ENCODE assay signal across 1 cellular context in genomic region chr3:52339612-52340011, GRCh38.
A peak's percentile ranks its signal among the peaks of the same experiment; 100 is the strongest.
TF ChIP-seq lines count a peak whose summit lies in the region.

No MANE protein-coding gene starts in this region.

TF ChIP-seq in HepG2, 621 proteins besides CTCF, POLR2A, EP300 and RAD21 (continued from another document):
- TF ChIP-seq RERE (CRISPR knock-in tag; IDR thresholded peaks at IDR 0.05; ENCODE audit: low read depth) = no peak
- peak; percentile 64 for TF ChIP-seq MAX (IDR thresholded peaks at IDR 0.05)
- no peak for TF ChIP-seq ZMYM2 (CRISPR knock-in tag; IDR thresholded peaks at IDR 0.05)
- no peak for TF ChIP-seq KLF12 (CRISPR knock-in tag; IDR thresholded peaks at IDR 0.05; ENCODE audit: borderline replicate concordance)
- no peak for TF ChIP-seq SRY (CRISPR knock-in tag; IDR thresholded peaks at IDR 0.05)
- TF ChIP-seq SAP130 (CRISPR knock-in tag; IDR thresholded peaks at IDR 0.05; ENCODE audit: low read depth) = peak; percentile 31; the same call in 1 of the 2 replicates
- TF ChIP-seq FOXA3 (CRISPR knock-in tag; IDR thresholded peaks at IDR 0.05) = peak; percentile 59
- peak; percentile 69 for TF ChIP-seq FOXA1 (IDR thresholded peaks at IDR 0.05)
- peak; percentile 87 for TF ChIP-seq FOXA1 (CRISPR knock-in tag; IDR thresholded peaks at IDR 0.05)
- TF ChIP-seq ZNF597 (CRISPR knock-in tag; IDR thresholded peaks at IDR 0.05) = no peak
- peak; percentile 91; the same call in 1 of the 2 replicates for TF ChIP-seq FOXP1 (IDR thresholded peaks at IDR 0.05)
- TF ChIP-seq FOXP1 (CRISPR knock-in tag; IDR thresholded peaks at IDR 0.05) = peak; percentile 90
- no peak for TF ChIP-seq SP5 (CRISPR knock-in tag; IDR thresholded peaks at IDR 0.05; ENCODE audit: borderline replicate concordance, low read depth)
- TF ChIP-seq BHLHE40 (IDR thresholded peaks at IDR 0.05; ENCODE audit: low read length) = peak; percentile 96
- TF ChIP-seq ZNF776 (CRISPR knock-in tag; IDR thresholded peaks at IDR 0.05) = no peak
- 0 out of 2 replicates have a peak, but pooled peaks have one; percentile 36 for TF ChIP-seq SMAD3 (CRISPR knock-in tag; IDR thresholded peaks at IDR 0.05)
- TF ChIP-seq MLX (CRISPR knock-in tag; IDR thresholded peaks at IDR 0.05) = no peak
- TF ChIP-seq HNF1B (CRISPR knock-in tag; IDR thresholded peaks at IDR 0.05) = no peak
- no peak for TF ChIP-seq ZNF570 (CRISPR knock-in tag; IDR thresholded peaks at IDR 0.05; ENCODE audit: borderline replicate concordance)
- TF ChIP-seq FUBP1 (CRISPR knock-in tag; IDR thresholded peaks at IDR 0.05; ENCODE audit: borderline replicate concordance) = no peak
- 0 out of 2 replicates have a peak, but pooled peaks have one; percentile 29 for TF ChIP-seq MED1 (CRISPR knock-in tag; IDR thresholded peaks at IDR 0.05)
- TF ChIP-seq THYN1 (CRISPR knock-in tag; IDR thresholded peaks at IDR 0.05; ENCODE audit: borderline replicate concordance, low read depth) = 0 out of 2 replicates have a peak, but pooled peaks have one; percentile 29
- TF ChIP-seq KAT8 (CRISPR knock-in tag; IDR thresholded peaks at IDR 0.05) = peak; percentile 36; the same call in 1 of the 2 replicates
- TF ChIP-seq ISX (CRISPR knock-in tag; conservative IDR thresholded peaks at IDR 0.05) = no peak
- peak; percentile 68 for TF ChIP-seq MNT (IDR thresholded peaks at IDR 0.05)
- TF ChIP-seq SMC3 (IDR thresholded peaks at IDR 0.05; ENCODE audit: low read length) = peak; percentile 91
